Comparison of ENCODE assay signal across 16 cellular contexts in the genomic region with DNA sequence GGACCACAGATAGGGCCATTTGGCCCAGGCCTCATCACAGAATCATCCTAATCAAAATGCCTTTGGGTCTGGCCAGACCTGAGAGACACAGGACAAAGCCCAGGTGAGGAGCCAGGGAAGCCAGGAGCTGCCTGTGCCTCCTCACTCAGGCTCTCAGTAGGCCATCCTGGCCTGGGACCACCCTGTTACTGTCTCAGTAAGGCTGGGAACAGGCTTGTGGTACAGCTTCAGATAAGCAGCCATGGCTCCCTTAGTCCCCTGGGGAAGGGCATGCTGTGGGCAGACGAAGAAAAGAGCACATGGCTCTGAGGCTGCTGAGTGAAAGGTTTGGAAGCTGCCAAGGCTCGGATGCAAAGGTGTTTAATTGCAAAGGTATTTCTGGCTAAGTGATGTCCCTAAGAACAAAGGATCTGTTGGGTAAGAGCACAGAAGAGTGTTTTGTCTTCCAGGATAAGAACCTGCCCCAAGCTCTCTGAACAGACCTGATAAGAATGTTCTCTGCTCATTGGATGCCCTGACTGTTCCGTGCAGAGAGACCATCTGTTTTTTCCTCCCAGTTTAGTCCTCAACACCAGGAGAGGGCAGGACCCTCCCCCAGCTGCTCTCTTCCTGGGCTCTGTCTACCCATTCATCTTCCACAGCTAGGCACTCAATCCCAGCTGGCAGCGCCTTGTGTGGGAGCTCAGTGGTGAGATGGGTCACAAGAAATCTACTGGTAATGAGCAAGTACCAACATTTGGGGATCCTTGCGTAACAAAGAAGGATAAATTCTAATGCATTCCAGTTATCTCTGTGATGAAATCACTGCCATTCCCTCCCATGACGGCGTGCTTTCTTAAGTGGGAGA. TPM values are rescaled to one million over a fixed set of nuclear protein-coding genes. Genes with fewer than 3 reads are reported as not detected.
DNase-seq lines count a peak whose midpoint lies in the region; ATAC-seq and TF ChIP-seq lines count a peak whose summit lies in the region.
"Had no signal": no experiment of that assay in that cellular context is flagged by ENCODE, and none has a peak within 500 bp of the region (broad histone marks: within the 10 kb centered on the region; RNA-seq: fewer than 3 reads in every experiment).

No MANE protein-coding gene starts in this region.

- H3K27ac Mint-ChIP-seq in CD4-positive, CD25-positive, alpha-beta regulatory T cell = peak overlapping the region in 2 of 3 donors; percentile 7 to 71
- H3K27ac Mint-ChIP-seq in stimulated activated naive CD8-positive, alpha-beta T cell treated with anti-CD3 and anti-CD28 coated beads, Interleukin-15, amount 100 ng/mL, for 72 hours = peak overlapping the region in 1 of 2 donors; percentile 64
- H3K27ac Mint-ChIP-seq: activated T-cell treated with anti-CD3 and anti-CD28 coated beads, Interleukin-2, amount 50 U/mL, for 72 hours had no signal

- peaks cover 4% of the 10 kb centered on the region for H3K27me3 Mint-ChIP-seq in CD4-positive, CD25-positive, alpha-beta regulatory T cell
- H3K27me3 Mint-ChIP-seq in stimulated activated naive CD8-positive, alpha-beta T cell treated with anti-CD3 and anti-CD28 coated beads, Interleukin-15, amount 100 ng/mL, for 72 hours = no peaks in the 10 kb centered on the region

- no peaks in the 10 kb centered on the region for H3K36me3 Mint-ChIP-seq in CD4-positive, CD25-positive, alpha-beta regulatory T cell

- no peak overlapping the region for H3K4ac ChIP-seq in trophoblast cell (ENCODE audit: low read depth, low read length)

- DNase-seq in CD4-positive, CD25-positive, alpha-beta regulatory T cell = no peak
- peak; percentile 94 for DNase-seq in NCI-H2171 treated with DMSO at 0.1 percent for 48 hours (lab: John Stamatoyannopoulos, UW)
- peak; percentile 63 for DNase-seq in fibroblast of mammary gland (ENCODE audit: low read depth)
- peak; percentile 39 to 77 for DNase-seq in trophoblast cell
- no peak for DNase-seq in activated CD4-positive, alpha-beta T cell treated with anti-CD3 and anti-CD28 coated beads, Interleukin-2, amount 50 U/mL, for 48 hours
- no peak for DNase-seq in GM13976 (ENCODE audit: low spot score)
- DNase-seq in stimulated activated naive CD8-positive, alpha-beta T cell treated with anti-CD3 and anti-CD28 coated beads, Interleukin-15, amount 100 ng/mL, for 72 hours = no peak
- DNase-seq in activated effector memory CD4-positive, alpha-beta T cell treated with anti-CD3 and anti-CD28 coated beads, Interleukin-2, amount 50 U/mL, for 16 hours = no peak
- DNase-seq: activated T-cell treated with anti-CD3 and anti-CD28 coated beads, Interleukin-2, amount 50 U/mL, for 72 hours; AML-193; cortex of kidney; lower lobe of right lung; NCI-H1436 treated with DMSO at 0.1 percent for 48 hours; SHP77 treated with DMSO at 0.1 percent for 48 hours; stomach had no signal

- no peak overlapping the region for H2BK120ac ChIP-seq in trophoblast cell (ENCODE audit: insufficient read depth, low read length, poor library complexity)

- no peak overlapping the region for H3K9ac ChIP-seq in trophoblast cell (ENCODE audit: low read length)
- H3K9ac ChIP-seq: KMS-11 had no signal

- no peak overlapping the region for H3K23ac ChIP-seq in trophoblast cell (ENCODE audit: low read length)

- H3K4me1 ChIP-seq in CD4-positive, CD25-positive, alpha-beta regulatory T cell (ENCODE audit: control insufficient read depth, insufficient read depth, low read length, poor library complexity, severe bottlenecking) = no peaks in the 10 kb centered on the region
- peaks cover 6 to 15% of the 10 kb centered on the region in 2 experiments for H3K4me1 ChIP-seq in trophoblast cell (ENCODE audit: control insufficient read depth in 1 of 2, insufficient read depth in 2 of 2, low read length in 2 of 2)

- no peak overlapping the region for H4K12ac ChIP-seq in trophoblast cell (ENCODE audit: low read depth, low read length)

- H3K9me3 ChIP-seq in CD4-positive, CD25-positive, alpha-beta regulatory T cell (ENCODE audit: control insufficient read depth in 2 of 2, low read length in 2 of 2) = no peaks in the 10 kb centered on the region
- no peaks in the 10 kb centered on the region for H3K9me3 ChIP-seq in trophoblast cell (ENCODE audit: insufficient read depth, low read depth, low read length)
- H3K9me3 ChIP-seq: lower lobe of right lung, stomach had no signal

- WGBS in trophoblast cell (ENCODE audit: extremely low coverage, insufficient coverage, insufficient read length) = no CpG with 5 or more reads among the region's 7 CpGs

- TF ChIP-seq CTCF in fibroblast of mammary gland (conservative IDR thresholded peaks at IDR 0.05; ENCODE audit: control insufficient read depth, insufficient read depth, low read depth, low read length) = no peak
- TF ChIP-seq CTCF in GM13976 (IDR thresholded peaks at IDR 0.05; ENCODE audit: borderline replicate concordance, control extremely low read depth, extremely low read depth, insufficient read depth, missing control alignments) = no peak

- no peak overlapping the region for H3K14ac ChIP-seq in trophoblast cell (ENCODE audit: low read length)

- no peak overlapping the region for H2BK12ac ChIP-seq in trophoblast cell (ENCODE audit: low read length)

- no peaks in the 10 kb centered on the region for H3K36me3 ChIP-seq in CD4-positive, CD25-positive, alpha-beta regulatory T cell (ENCODE audit: control insufficient read depth, insufficient read depth, low read length)
- H3K36me3 ChIP-seq in trophoblast cell (ENCODE audit: control insufficient read depth in 1 of 2, insufficient read depth in 2 of 2, low read length in 2 of 2) = no peaks in the 10 kb centered on the region
- H3K36me3 ChIP-seq: lower lobe of right lung had no signal

- no peaks in the 10 kb centered on the region for H3K79me1 ChIP-seq in trophoblast cell (ENCODE audit: low read length)

- H2AFZ ChIP-seq in trophoblast cell (ENCODE audit: insufficient read depth, low read length, poor library complexity) = no peak overlapping the region

- H3K27me3 ChIP-seq in CD4-positive, CD25-positive, alpha-beta regulatory T cell (ENCODE audit: control insufficient read depth, insufficient read depth, low read length) = no peaks in the 10 kb centered on the region
- H3K27me3 ChIP-seq in trophoblast cell (ENCODE audit: insufficient read depth, low read length) = no peaks in the 10 kb centered on the region
- H3K27me3 ChIP-seq: stomach had no signal

- ATAC-seq in CD4-positive, CD25-positive, alpha-beta regulatory T cell (ENCODE audit: low read depth in 2 of 2) = no peak
- no peak for ATAC-seq in stimulated activated naive CD8-positive, alpha-beta T cell treated with anti-CD3 and anti-CD28 coated beads, Interleukin-15, amount 100 ng/mL, for 72 hours
- ATAC-seq: activated T-cell treated with anti-CD3 and anti-CD28 coated beads, Interleukin-2, amount 50 U/mL, for 72 hours; lower lobe of right lung had no signal

- no peak overlapping the region for H3K18ac ChIP-seq in trophoblast cell (ENCODE audit: low read length)

- H3K79me2 ChIP-seq in trophoblast cell (ENCODE audit: control insufficient read depth, insufficient read depth, low read length, poor library complexity) = no peaks in the 10 kb centered on the region

- peak overlapping the region; percentile 40 for H2AK5ac ChIP-seq in trophoblast cell (ENCODE audit: low read length)

- no peak overlapping the region for H3K4me3 ChIP-seq in CD4-positive, CD25-positive, alpha-beta regulatory T cell (ENCODE audit: low read depth, low read length)
- no peak overlapping the region for H3K4me3 ChIP-seq in fibroblast of mammary gland (ENCODE audit: control insufficient read depth, low read depth, low read length)
- no peak overlapping the region for H3K4me3 ChIP-seq in trophoblast cell (ENCODE audit: low read depth, low read length)
- H3K4me3 ChIP-seq: lower lobe of right lung, stomach had no signal

- H4K8ac ChIP-seq in trophoblast cell (ENCODE audit: low read depth, low read length) = no peak overlapping the region

- H2BK5ac ChIP-seq in trophoblast cell (ENCODE audit: low read depth, low read length, poor library complexity) = no peak overlapping the region

- no peaks in the 10 kb centered on the region for H3K9me3 Mint-ChIP-seq in CD4-positive, CD25-positive, alpha-beta regulatory T cell
- H3K9me3 Mint-ChIP-seq in stimulated activated naive CD8-positive, alpha-beta T cell treated with anti-CD3 and anti-CD28 coated beads, Interleukin-15, amount 100 ng/mL, for 72 hours = no peaks in the 10 kb centered on the region
- H3K9me3 Mint-ChIP-seq: activated T-cell treated with anti-CD3 and anti-CD28 coated beads, Interleukin-2, amount 50 U/mL, for 72 hours had no signal

- no peak overlapping the region for H3K4me3 Mint-ChIP-seq in CD4-positive, CD25-positive, alpha-beta regulatory T cell
- no peak overlapping the region for H3K4me3 Mint-ChIP-seq in stimulated activated naive CD8-positive, alpha-beta T cell treated with anti-CD3 and anti-CD28 coated beads, Interleukin-15, amount 100 ng/mL, for 72 hours
- H3K4me3 Mint-ChIP-seq: activated T-cell treated with anti-CD3 and anti-CD28 coated beads, Interleukin-2, amount 50 U/mL, for 72 hours had no signal

- no peak overlapping the region for H3K4me2 ChIP-seq in trophoblast cell (ENCODE audit: low read length)
- H3K4me2 ChIP-seq: KMS-11 had no signal

- no peak overlapping the region for H3K27ac ChIP-seq in CD4-positive, CD25-positive, alpha-beta regulatory T cell (ENCODE audit: insufficient read depth, low read length, poor library complexity, severe bottlenecking)
- H3K27ac ChIP-seq in trophoblast cell (ENCODE audit: low read depth, low read length) = no peak overlapping the region
- H3K27ac ChIP-seq: KMS-11, lower lobe of right lung had no signal

- in situ Hi-C loops in GM13976 (cut with MboI; ENCODE audit: low sequenced_read_pairs, unreplicated experiment) = no loop called here

- H4K91ac ChIP-seq in trophoblast cell (ENCODE audit: low read depth, low read length) = no peak overlapping the region

- no peaks in the 10 kb centered on the region for H3K4me1 Mint-ChIP-seq in CD4-positive, CD25-positive, alpha-beta regulatory T cell
- no peaks in the 10 kb centered on the region for H3K4me1 Mint-ChIP-seq in stimulated activated naive CD8-positive, alpha-beta T cell treated with anti-CD3 and anti-CD28 coated beads, Interleukin-15, amount 100 ng/mL, for 72 hours

RNA-seq across cellular contexts. Expression of gene ANGPTL2, which starts 17.7 kb away (rescaled TPM):
- not detected for total RNA-seq in CD4-positive, CD25-positive, alpha-beta regulatory T cell
- not detected for polyA plus RNA-seq in CD4-positive, CD25-positive, alpha-beta regulatory T cell
- 2.9 and 3.5 TPM in 2 replicates for polyA plus RNA-seq in trophoblast cell (2013)
- total RNA-seq: activated T-cell treated with anti-CD3 and anti-CD28 coated beads, Interleukin-2, amount 50 U/mL, for 72 hours had no signal

Comparison
In these comparisons a context has a peak if more than half of its experiments do, and no peak if none do; other contexts are left out.
1. DNase-seq: peak in NCI-H2171 treated with DMSO at 0.1 percent for 48 hours (single experiment), fibroblast of mammary gland (single experiment) and trophoblast cell (2 of 2); none in CD4-positive, CD25-positive, alpha-beta regulatory T cell (0 of 3), activated CD4-positive, alpha-beta T cell treated with anti-CD3 and anti-CD28 coated beads, Interleukin-2, amount 50 U/mL, for 48 hours (0 of 2), GM13976 (single experiment), stimulated activated naive CD8-positive, alpha-beta T cell treated with anti-CD3 and anti-CD28 coated beads, Interleukin-15, amount 100 ng/mL, for 72 hours (0 of 2) and activated effector memory CD4-positive, alpha-beta T cell treated with anti-CD3 and anti-CD28 coated beads, Interleukin-2, amount 50 U/mL, for 16 hours (single experiment).